Comparison of ENCODE assay signal across 8 cellular contexts in genomic region chr1:156725683-156726280, GRCh38. TPM values are rescaled to one million over a fixed set of nuclear protein-coding genes. Genes with fewer than 3 reads are reported as not detected.
DNase-seq lines count a peak whose midpoint lies in the region; ATAC-seq and TF ChIP-seq lines count a peak whose summit lies in the region.

No MANE protein-coding gene starts in this region.

- H3K4me3 ChIP-seq in cardiac muscle cell (peak overlapping the region; percentile 5), parathyroid adenoma (ENCODE audit: low read depth, low read length) (peak overlapping the region; percentile 19), tibial artery (peak overlapping the region; percentile 65)

- H3K36me3 Mint-ChIP-seq in CD14-positive monocyte, result peaks cover 18 to 36% of the 10 kb centered on the region in 2 donors
- H3K36me3 Mint-ChIP-seq in activated naive CD8-positive, alpha-beta T cell treated with anti-CD3 and anti-CD28 coated beads for 36 hours, result peaks cover 36% of the 10 kb centered on the region

- H3K9ac ChIP-seq in parathyroid adenoma, result no peak overlapping the region

- H3K79me2 ChIP-seq in parathyroid adenoma, result peaks cover 14% of the 10 kb centered on the region

- TF ChIP-seq CTCF in CD14-positive monocyte (IDR thresholded peaks at IDR 0.05), result peak; percentile 75
- peak; percentile 93 for TF ChIP-seq CTCF in cardiac muscle cell (IDR thresholded peaks at IDR 0.05; ENCODE audit: low read depth, low read length)
- TF ChIP-seq CTCF in parathyroid adenoma (IDR thresholded peaks at IDR 0.05), result peak; percentile 82
- TF ChIP-seq CTCF in tibial artery (IDR thresholded peaks at IDR 0.05), result peak; percentile 92 to 97

- no peaks in the 10 kb centered on the region for H3K9me3 Mint-ChIP-seq in CD14-positive monocyte
- no peaks in the 10 kb centered on the region for H3K9me3 Mint-ChIP-seq in activated naive CD8-positive, alpha-beta T cell treated with anti-CD3 and anti-CD28 coated beads for 36 hours

- H3K27ac Mint-ChIP-seq in CD14-positive monocyte, result no peak overlapping the region
- no peak overlapping the region for H3K27ac Mint-ChIP-seq in activated naive CD8-positive, alpha-beta T cell treated with anti-CD3 and anti-CD28 coated beads for 36 hours

- peak overlapping the region; percentile 63 for H3K4me2 ChIP-seq in parathyroid adenoma (ENCODE audit: low read length)

- no peaks in the 10 kb centered on the region for H3K27me3 ChIP-seq in cardiac muscle cell
- no peaks in the 10 kb centered on the region for H3K27me3 ChIP-seq in parathyroid adenoma (ENCODE audit: control insufficient read depth, insufficient read depth, low read length)
- no peaks in the 10 kb centered on the region for H3K27me3 ChIP-seq in tibial artery

- peaks cover 0 to 2% (median 0%) of the 10 kb centered on the region in 3 donors for H3K27me3 Mint-ChIP-seq in CD14-positive monocyte (ENCODE audit: low read depth in 3 of 3)
- H3K27me3 Mint-ChIP-seq in activated naive CD8-positive, alpha-beta T cell treated with anti-CD3 and anti-CD28 coated beads for 36 hours, result no peaks in the 10 kb centered on the region

- H2AFZ ChIP-seq in parathyroid adenoma, result no peak overlapping the region

- intact Hi-C loops in CD14-positive monocyte (cut with micrococcal nuclease), result loop anchor here (2.0 to 10.0 kb wide), 5 partner anchors 37 to 221 kb away; partner anchors contain the start of gene MEF2D (in 1 of the 2)
- intact Hi-C loops in tibial artery (cut with DNase I; ENCODE audit: low total_unique reads), result loop anchor here (2.0 kb wide), 1 partner anchor 33 kb away; no protein-coding TSS in a partner anchor

- H3K4me3 Mint-ChIP-seq in CD14-positive monocyte, result no peak overlapping the region
- H3K4me3 Mint-ChIP-seq in activated naive CD8-positive, alpha-beta T cell treated with anti-CD3 and anti-CD28 coated beads for 36 hours, result no peak overlapping the region

- H3K36me3 ChIP-seq in cardiac muscle cell (peaks cover 14% of the 10 kb centered on the region), parathyroid adenoma (ENCODE audit: control insufficient read depth, insufficient read depth, low read length) (no peaks in the 10 kb centered on the region), tibial artery (peaks cover 30 to 43% (median 40%) of the 10 kb centered on the region in 3 donors)

- H3K4me1 Mint-ChIP-seq in CD14-positive monocyte, result peaks cover 16% of the 10 kb centered on the region
- peaks cover 33% of the 10 kb centered on the region for H3K4me1 Mint-ChIP-seq in activated naive CD8-positive, alpha-beta T cell treated with anti-CD3 and anti-CD28 coated beads for 36 hours

- H3K27ac ChIP-seq in cardiac muscle cell (no peak overlapping the region), parathyroid adenoma (no peak overlapping the region), tibial artery (peak overlapping the region in 1 of 2 donors; percentile 44)

- H3K4me1 ChIP-seq in cardiac muscle cell (ENCODE audit: low read depth), result peaks cover 28% of the 10 kb centered on the region
- H3K4me1 ChIP-seq in parathyroid adenoma, result no peaks in the 10 kb centered on the region
- H3K4me1 ChIP-seq in tibial artery, result peaks cover 0 to 48% (median 40%) of the 10 kb centered on the region in 4 donors

- H3K9me3 ChIP-seq in cardiac muscle cell (ENCODE audit: low read depth) (no peaks in the 10 kb centered on the region), parathyroid adenoma (ENCODE audit: control insufficient read depth, low read length) (no peaks in the 10 kb centered on the region), tibial artery (no peaks in the 10 kb centered on the region)

- ATAC-seq in GM21390 (IDR thresholded peaks at IDR 0.05; ENCODE audit: unreplicated experiment), result peak; percentile 39
- ATAC-seq in SK-N-SH treated with all-trans-retinoic acid at 6 μM for 48 hours, result peak; percentile 80

- DNase-seq in CD14-positive monocyte (ENCODE audit: low spot score) (peak; percentile 85), NCI-H1048 (lab: John Stamatoyannopoulos, UW) (peak; percentile 69), cardiac muscle cell (ENCODE audit: low read depth in 1 of 2, low spot score in 1 of 2) (peak; percentile 94), tibial artery (peak; percentile 86 to 93)
- peak; percentile 81 for DNase-seq in activated naive CD8-positive, alpha-beta T cell treated with anti-CD3 and anti-CD28 coated beads for 36 hours

TF ChIP-seq in SK-N-SH treated with all-trans-retinoic acid at 6 μM for 48 hours, 23 proteins besides CTCF, POLR2A, EP300 and RAD21:
- TF ChIP-seq ZNF8 (CRISPR knock-in tag; IDR thresholded peaks at IDR 0.05) (no peak), PPARA (CRISPR knock-in tag; IDR thresholded peaks at IDR 0.05; ENCODE audit: borderline replicate concordance) (no peak), ZFP3 (CRISPR knock-in tag; IDR thresholded peaks at IDR 0.05) (no peak), SNAI2 (CRISPR knock-in tag; IDR thresholded peaks at IDR 0.05) (no peak), ESRRG (CRISPR knock-in tag; IDR thresholded peaks at IDR 0.05) (no peak), RARB (CRISPR knock-in tag; IDR thresholded peaks at IDR 0.05) (no peak; the same call in 1 of the 2 replicates), TSHZ2 (CRISPR knock-in tag; IDR thresholded peaks at IDR 0.05) (no peak), TCF4 (CRISPR knock-in tag; IDR thresholded peaks at IDR 0.05; ENCODE audit: borderline replicate concordance) (no peak), ZC3H10 (CRISPR knock-in tag; IDR thresholded peaks at IDR 0.05) (peak; percentile 80), ZNF70 (CRISPR knock-in tag; IDR thresholded peaks at IDR 0.05) (peak; percentile 70), POU6F1 (CRISPR knock-in tag; IDR thresholded peaks at IDR 0.05; ENCODE audit: borderline replicate concordance, low read depth) (no peak)
TF ChIP-seq in SK-N-SH treated with all-trans-retinoic acid at 6 μM for 48 hours: peak in this region for 2.

RNA-seq across cellular contexts. Expression of gene METTL25B, which starts 2.5 kb away (rescaled TPM):
- polyA plus RNA-seq in CD14-positive monocyte (1 to 10 TPM; 4.6 to 4.8 TPM), cardiac muscle cell (19.5 and 20.9 TPM in 2 replicates)
- total RNA-seq in activated naive CD8-positive, alpha-beta T cell treated with anti-CD3 and anti-CD28 coated beads for 36 hours, result 10 to 100 TPM; 24.4 to 24.9 TPM
- 22.8 and 25.4 TPM in 2 replicates for total RNA-seq in cardiac muscle cell

RNA-seq across cellular contexts. Expression of gene ISG20L2, which starts 2.8 kb away (rescaled TPM):
- polyA plus RNA-seq in CD14-positive monocyte, result 10 to 100 TPM; 17.2 to 18.1 TPM
- 10 to 100 TPM; 74.9 to 77.4 TPM for total RNA-seq in activated naive CD8-positive, alpha-beta T cell treated with anti-CD3 and anti-CD28 coated beads for 36 hours
- total RNA-seq in cardiac muscle cell, result 22.6 and 27.3 TPM in 2 replicates
- polyA plus RNA-seq in cardiac muscle cell, result 25.1 and 31.3 TPM in 2 replicates

RNA-seq across cellular contexts. Expression of gene MRPL24, which starts 15.1 kb away (rescaled TPM):
- polyA plus RNA-seq in CD14-positive monocyte (10 to 100 TPM; 38.4 to 47.0 TPM), cardiac muscle cell (70.7 and 77.7 TPM in 2 replicates)
- 10 to 100 TPM; 85.1 to 94.6 TPM for total RNA-seq in activated naive CD8-positive, alpha-beta T cell treated with anti-CD3 and anti-CD28 coated beads for 36 hours
- total RNA-seq in cardiac muscle cell, result 34.9 and 54.1 TPM in 2 replicates

RNA-seq across cellular contexts. Expression of gene CRABP2, which starts 20.4 kb away (rescaled TPM):
- polyA plus RNA-seq in CD14-positive monocyte (under 1 TPM in 1 of 2 donors, not detected in 1; 0.23 TPM), cardiac muscle cell (824 and 1,249 TPM in 2 replicates)
- 1 to 10 TPM; 1.2 to 1.6 TPM for total RNA-seq in activated naive CD8-positive, alpha-beta T cell treated with anti-CD3 and anti-CD28 coated beads for 36 hours
- 556 and 900 TPM in 2 replicates for total RNA-seq in cardiac muscle cell

RNA-seq across cellular contexts. Expression of gene HDGF, which starts 25.7 kb away (rescaled TPM):
- polyA plus RNA-seq in CD14-positive monocyte, result 10 to 100 TPM; 23.9 to 49.9 TPM
- total RNA-seq in activated naive CD8-positive, alpha-beta T cell treated with anti-CD3 and anti-CD28 coated beads for 36 hours, result 100 to 1,000 TPM; 271 to 274 TPM
- total RNA-seq in cardiac muscle cell, result 207 and 480 TPM in 2 replicates
- 176 and 238 TPM in 2 replicates for polyA plus RNA-seq in cardiac muscle cell

Comparison
In these comparisons a context has a peak if more than half of its experiments do, and no peak if none do; other contexts are left out.
1. H3K4me3 ChIP-seq: peak in every context shown above with its lines; median percentile 65 in tibial artery; 19 in parathyroid adenoma; 5 in cardiac muscle cell.